9 cellular contexts compared by ENCODE assay signal in the genomic region with DNA sequence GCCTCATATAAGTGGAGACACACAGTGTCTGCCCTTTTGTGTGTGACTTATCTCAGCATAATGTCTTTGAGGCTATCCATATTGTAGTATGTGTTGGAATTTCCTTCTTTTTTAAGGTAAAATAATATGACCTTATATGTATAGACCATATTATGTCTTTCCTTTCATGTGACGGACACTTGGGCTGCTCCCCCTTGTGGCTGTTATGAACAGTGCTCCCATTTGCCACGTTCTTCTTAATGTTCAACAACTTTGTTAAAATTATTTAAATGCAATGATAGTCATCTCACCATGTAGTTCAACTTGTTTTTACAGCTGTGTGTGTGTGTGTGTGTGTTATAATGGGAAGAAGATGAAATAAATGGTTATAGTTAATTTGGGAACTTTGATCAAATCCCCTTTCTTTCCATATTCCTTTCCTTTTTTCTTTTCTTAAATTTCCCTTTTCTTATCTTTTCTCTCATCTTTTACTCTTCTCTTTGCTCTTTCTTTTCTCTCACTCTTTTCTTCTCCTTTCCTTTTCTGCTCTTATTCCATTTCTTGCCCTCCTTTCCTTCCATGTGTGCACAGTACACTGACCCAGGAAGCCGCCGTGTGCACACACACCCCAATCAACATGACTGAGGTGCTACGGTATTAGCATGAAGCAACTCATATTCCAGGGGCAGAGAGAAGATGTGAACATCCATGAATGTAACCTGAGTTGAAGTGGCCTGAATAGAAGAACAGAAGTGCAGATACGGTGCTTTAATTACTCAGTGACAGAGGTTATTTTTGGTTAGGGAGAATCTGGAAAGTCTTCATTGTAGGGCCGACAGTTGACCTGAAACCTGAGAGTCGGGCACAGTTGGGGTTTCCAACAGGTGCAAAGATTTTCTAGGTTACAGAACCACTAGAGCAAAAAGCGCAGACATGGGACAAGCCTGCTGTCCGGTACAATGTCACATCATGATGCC.
DNase-seq lines count a peak whose midpoint lies in the region; ATAC-seq and TF ChIP-seq lines count a peak whose summit lies in the region.
"Had no signal": no experiment of that assay in that cellular context is flagged by ENCODE, and none has a peak within 500 bp of the region (broad histone marks: within the 10 kb centered on the region; RNA-seq: fewer than 3 reads in every experiment).

No MANE protein-coding gene starts in this region.

- H3K9me3 ChIP-seq in SK-N-MC (ENCODE audit: low read depth, low read length): no peaks in the 10 kb centered on the region

- peak overlapping the region in 2 of 5 experiments; percentile 22 to 75 for H3K4me3 Mint-ChIP-seq in brain
- H3K4me3 Mint-ChIP-seq: activated naive CD8-positive, alpha-beta T cell had no signal

- no peak overlapping the region for H3K9ac ChIP-seq in SK-N-MC (ENCODE audit: insufficient read length)

- peak; percentile 70 to 80 for TF ChIP-seq CTCF in brain (conservative IDR thresholded peaks at IDR 0.05)

- H3K9me3 Mint-ChIP-seq in brain: peaks cover 0 to 7% (median 0%) of the 10 kb centered on the region in 5 experiments

- H3K4me1 Mint-ChIP-seq in brain: peaks cover 48% of the 10 kb centered on the region

- H3K27me3 Mint-ChIP-seq in brain: no peaks in the 10 kb centered on the region
- H3K27me3 Mint-ChIP-seq: activated naive CD8-positive, alpha-beta T cell had no signal

- H3K36me3 Mint-ChIP-seq in brain: peaks cover 3% of the 10 kb centered on the region
- H3K36me3 Mint-ChIP-seq: activated naive CD8-positive, alpha-beta T cell had no signal

- H3K36me3 ChIP-seq in SK-N-MC (ENCODE audit: insufficient read depth, low read length): peaks cover 4% of the 10 kb centered on the region; the same call in 1 of the 2 replicates

- peak; percentile 59 for ATAC-seq in HG03565 (IDR thresholded peaks at IDR 0.05; ENCODE audit: unreplicated experiment)

- DNase-seq in ELR (ENCODE audit: low read depth) (peak; percentile 48), SK-N-MC (ENCODE audit: low read depth, low spot score) (no peak), kidney tubule cell (ENCODE audit: low spot score) (peak; percentile 44), C1 segment of cervical spinal cord (lab: John Stamatoyannopoulos, UW) (no peak), OCI-M2 (lab: John Stamatoyannopoulos, UW; ENCODE audit: unreplicated experiment) (no peak)
- DNase-seq in stimulated activated CD4-positive, alpha-beta T cell treated with anti-CD3 and anti-CD28 coated beads, TNF-alpha, amount 100 ng/mL, for 48 hours (ENCODE audit: low read depth in 3 of 3): peak; percentile 6 to 17 (median 12)

- peak overlapping the region in 3 of 5 experiments; percentile 71 to 74 (median 73) for H3K27ac Mint-ChIP-seq in brain
- H3K27ac Mint-ChIP-seq: activated naive CD8-positive, alpha-beta T cell had no signal

- H3K4me3 ChIP-seq in SK-N-MC: no peak overlapping the region

- H3K27ac ChIP-seq in SK-N-MC: peak overlapping the region; percentile 88

Comparison
In these comparisons a context has a peak if more than half of its experiments do, and no peak if none do; other contexts are left out.
1. DNase-seq: peak in ELR (single experiment), kidney tubule cell (single experiment) and stimulated activated CD4-positive, alpha-beta T cell treated with anti-CD3 and anti-CD28 coated beads, TNF-alpha, amount 100 ng/mL, for 48 hours (3 of 3); none in SK-N-MC (single experiment), C1 segment of cervical spinal cord (0 of 14) and OCI-M2 (single experiment).